ENCODE assay signal across 14 cellular contexts in the genomic region with DNA sequence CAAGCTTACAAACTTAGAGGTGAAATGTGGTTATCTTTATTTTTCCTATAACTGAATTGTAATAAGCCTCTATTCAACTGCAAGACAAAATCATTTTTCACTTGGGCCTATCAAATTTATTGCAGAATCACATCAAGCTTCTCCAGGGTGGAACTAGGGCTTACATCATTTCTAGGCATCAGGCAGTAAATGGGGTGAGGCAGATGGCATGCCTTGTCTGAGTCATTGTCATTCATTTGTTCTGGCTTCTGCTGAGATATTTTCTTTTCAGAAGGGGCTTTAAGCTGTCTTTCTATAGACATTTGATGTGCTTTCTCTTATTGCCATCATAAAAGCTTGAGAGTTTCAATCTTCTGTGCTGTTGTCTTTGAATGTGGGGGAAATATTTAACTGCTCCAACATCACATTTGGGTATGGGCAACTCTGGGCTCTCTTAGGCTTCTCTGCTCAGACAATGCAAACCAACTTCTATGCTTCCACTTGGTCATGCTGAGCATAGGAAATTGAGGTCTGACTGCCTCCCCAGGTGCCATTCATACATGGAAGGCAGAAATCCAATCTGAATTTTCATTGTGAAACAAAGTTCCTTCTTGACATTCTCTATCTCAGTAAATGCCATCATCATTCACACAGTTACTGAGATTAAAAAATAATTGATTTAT.
"Had no signal": no experiment of that assay in that cellular context is flagged by ENCODE, and none has a peak within 500 bp of the region (broad histone marks: within the 10 kb centered on the region; RNA-seq: fewer than 3 reads in every experiment).

No MANE protein-coding gene starts in this region.

- H3K4me1 ChIP-seq: colonic mucosa, esophagus squamous epithelium, gastrocnemius medialis, heart right ventricle, parathyroid adenoma, tibial artery, uterus had no signal

- DNase-seq: activated CD4-positive, alpha-beta T cell treated with anti-CD3 and anti-CD28 coated beads, Interleukin-2, amount 50 U/mL, for 48 hours; activated naive CD4-positive, alpha-beta T cell treated with anti-CD3 and anti-CD28 coated beads, Interleukin-2, amount 10 ng/mL, durations not matched to agents 7 days and 5 days; activated T-cell treated with anti-CD3 and anti-CD28 coated beads, Interleukin-2, amount 50 U/mL, for 1 hour; colonic mucosa; esophagus squamous epithelium; gastrocnemius medialis; heart right ventricle; naive thymus-derived CD4-positive, alpha-beta T cell; stimulated activated naive B cell treated with anti-CD40 and anti-IgM and Interleukin-4, amounts not matched to agents 10 μg/mL and 1 μg/mL and 100 μg/mL, for 72 hours; T-cell; T-helper 9 cell; tibial artery; uterus had no signal

- H2AFZ ChIP-seq: parathyroid adenoma had no signal

- H3K36me3 ChIP-seq: colonic mucosa, esophagus squamous epithelium, gastrocnemius medialis, heart right ventricle, tibial artery, uterus had no signal

- H3K4me3 ChIP-seq: colonic mucosa, esophagus squamous epithelium, gastrocnemius medialis, heart right ventricle, tibial artery, uterus had no signal

- H3K27me3 ChIP-seq: colonic mucosa, esophagus squamous epithelium, gastrocnemius medialis, heart right ventricle, tibial artery, uterus had no signal

- H3K79me2 ChIP-seq: parathyroid adenoma had no signal

- H3K9ac ChIP-seq: parathyroid adenoma had no signal

- H3K27ac ChIP-seq: colonic mucosa, esophagus squamous epithelium, gastrocnemius medialis, heart right ventricle, parathyroid adenoma, tibial artery, uterus had no signal

- H3K9me3 ChIP-seq: colonic mucosa, esophagus squamous epithelium, gastrocnemius medialis, heart right ventricle, tibial artery, uterus had no signal
